ENCODE assay signal across 21 cellular contexts in the genomic region with DNA sequence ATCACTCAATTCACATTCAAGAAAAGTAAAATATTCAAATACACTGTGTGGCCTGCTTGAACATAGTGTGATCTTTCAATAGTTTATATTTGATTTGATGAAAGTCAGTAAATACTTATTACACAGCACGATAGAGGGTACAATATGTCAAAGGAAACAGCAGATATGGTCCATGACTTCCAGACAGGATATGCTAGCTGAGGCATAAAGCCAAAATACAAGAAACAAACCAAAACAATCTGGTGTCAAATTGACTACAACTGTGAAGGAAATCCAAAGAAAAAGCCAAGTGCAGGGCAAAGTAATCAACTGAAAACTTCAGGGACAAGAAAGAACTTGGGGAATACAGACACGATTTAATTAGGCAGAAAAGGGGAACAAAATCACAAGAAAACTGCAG. TPM values are rescaled to one million over a fixed set of nuclear protein-coding genes. Genes with fewer than 3 reads are reported as not detected.
"Had no signal": no experiment of that assay in that cellular context is flagged by ENCODE, and none has a peak within 500 bp of the region (broad histone marks: within the 10 kb centered on the region; RNA-seq: fewer than 3 reads in every experiment).

No MANE protein-coding gene starts in this region.

- H3K27ac ChIP-seq: breast epithelium, dorsolateral prefrontal cortex, neural progenitor cell, pancreas, testis had no signal

- DNase-seq: activated CD4-positive, CD25-positive, alpha-beta regulatory T cell; activated CD8-positive, alpha-beta memory T cell treated with anti-CD3 and anti-CD28 coated beads, Interleukin-2, amount 50 U/mL, for 4 hours; activated naive CD8-positive, alpha-beta T cell treated with anti-CD3 and anti-CD28 coated beads, Interleukin-2, amount 10 ng/mL, durations not matched to agents 7 days and 5 days; aorta; dorsolateral prefrontal cortex; foreskin melanocyte; heart right ventricle; islet precursor cell; mesendoderm; pancreas; stimulated activated CD4-positive, alpha-beta T cell treated with anti-CD3 and anti-CD28 coated beads, Interleukin-4, amount 100 ng/mL, for 24 hours; stimulated activated naive CD8-positive, alpha-beta T cell treated with anti-CD3 and anti-CD28 coated beads, Interleukin-15, amount 100 ng/mL, for 72 hours; testis had no signal

- H3K9me3 Mint-ChIP-seq: neural progenitor cell; stimulated activated naive CD8-positive, alpha-beta T cell treated with anti-CD3 and anti-CD28 coated beads, Interleukin-15, amount 100 ng/mL, for 72 hours had no signal

- H3K4me1 ChIP-seq: breast epithelium, neural progenitor cell, pancreas, testis had no signal

- H3K4me3 Mint-ChIP-seq: activated naive CD8-positive, alpha-beta T cell treated with anti-CD3 and anti-CD28 coated beads, Interleukin-2, amount 10 ng/mL, durations not matched to agents 7 days and 5 days; neural progenitor cell; stimulated activated naive CD8-positive, alpha-beta T cell treated with anti-CD3 and anti-CD28 coated beads, Interleukin-15, amount 100 ng/mL, for 72 hours had no signal

- H2AFZ ChIP-seq: neural progenitor cell had no signal

- H3K9me3 ChIP-seq: breast epithelium, esophagus muscularis mucosa, heart right ventricle, pancreas, testis had no signal

- H3K27me3 ChIP-seq: breast epithelium, dorsolateral prefrontal cortex, esophagus muscularis mucosa, heart right ventricle, neural progenitor cell, pancreas, testis had no signal

- H3K4me1 Mint-ChIP-seq: neural progenitor cell; stimulated activated naive CD8-positive, alpha-beta T cell treated with anti-CD3 and anti-CD28 coated beads, Interleukin-15, amount 100 ng/mL, for 72 hours had no signal

- H3K27me3 Mint-ChIP-seq: activated naive CD8-positive, alpha-beta T cell treated with anti-CD3 and anti-CD28 coated beads, Interleukin-2, amount 10 ng/mL, durations not matched to agents 7 days and 5 days; stimulated activated naive CD8-positive, alpha-beta T cell treated with anti-CD3 and anti-CD28 coated beads, Interleukin-15, amount 100 ng/mL, for 72 hours had no signal

- FAIRE-seq: pancreas, TTC549 had no signal

- H3K9ac ChIP-seq: neural progenitor cell had no signal

- H3K4me2 ChIP-seq: neural progenitor cell had no signal

- ATAC-seq: left lobe of liver; pancreas; stimulated activated naive CD8-positive, alpha-beta T cell treated with anti-CD3 and anti-CD28 coated beads, Interleukin-15, amount 100 ng/mL, for 72 hours had no signal

- H3K27ac Mint-ChIP-seq: activated naive CD8-positive, alpha-beta T cell treated with anti-CD3 and anti-CD28 coated beads, Interleukin-2, amount 10 ng/mL, durations not matched to agents 7 days and 5 days; neural progenitor cell had no signal

- H3K4me3 ChIP-seq: breast epithelium, dorsolateral prefrontal cortex, esophagus muscularis mucosa, heart right ventricle, neural progenitor cell, pancreas, testis had no signal

RNA-seq across cellular contexts. Expression of a gene that starts 41.1 kb away (rescaled TPM):
- total RNA-seq: activated naive CD8-positive, alpha-beta T cell treated with anti-CD3 and anti-CD28 coated beads, Interleukin-2, amount 10 ng/mL, durations not matched to agents 7 days and 5 days; aorta; breast epithelium; cerebellum; esophagus muscularis mucosa; heart right ventricle; left lobe of liver; pancreas; SK-MEL-5; T-helper 1 cell treated with Interleukin-12 subunit alpha and Interleukin-12 subunit beta and Interleukin-4 antibody, amounts not matched to agents 30 ng/mL and 1 ng/mL, for 36 hours had no signal
- polyA plus RNA-seq: aorta, heart right ventricle, pancreas had no signal
